In the genomic region with DNA sequence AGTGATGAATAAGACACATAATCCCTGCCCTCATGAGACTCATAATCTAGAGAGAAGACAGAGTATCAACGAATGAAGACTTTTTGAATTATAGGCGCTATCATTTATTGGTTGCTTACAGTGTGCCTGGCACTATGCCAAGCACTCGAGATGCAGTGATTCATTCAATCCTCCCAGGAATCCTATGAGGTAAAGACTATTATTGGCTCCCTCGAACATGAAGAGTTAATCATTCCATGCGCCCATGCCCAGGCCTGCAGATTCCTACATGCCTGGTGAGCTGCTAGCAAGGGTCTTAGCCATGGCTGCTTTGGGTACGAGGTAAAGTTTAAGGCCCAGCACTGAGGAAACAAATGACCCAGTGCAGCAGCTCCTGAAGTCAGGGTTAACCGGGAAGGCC, we compare ENCODE assay signal across 1 cellular context.
TF ChIP-seq lines count a peak whose summit lies in the region.

No MANE protein-coding gene starts in this region.

TF ChIP-seq in GM23338, 12 proteins besides CTCF, POLR2A, EP300 and RAD21 (continued from another document):
- TF ChIP-seq, protein P1, sequence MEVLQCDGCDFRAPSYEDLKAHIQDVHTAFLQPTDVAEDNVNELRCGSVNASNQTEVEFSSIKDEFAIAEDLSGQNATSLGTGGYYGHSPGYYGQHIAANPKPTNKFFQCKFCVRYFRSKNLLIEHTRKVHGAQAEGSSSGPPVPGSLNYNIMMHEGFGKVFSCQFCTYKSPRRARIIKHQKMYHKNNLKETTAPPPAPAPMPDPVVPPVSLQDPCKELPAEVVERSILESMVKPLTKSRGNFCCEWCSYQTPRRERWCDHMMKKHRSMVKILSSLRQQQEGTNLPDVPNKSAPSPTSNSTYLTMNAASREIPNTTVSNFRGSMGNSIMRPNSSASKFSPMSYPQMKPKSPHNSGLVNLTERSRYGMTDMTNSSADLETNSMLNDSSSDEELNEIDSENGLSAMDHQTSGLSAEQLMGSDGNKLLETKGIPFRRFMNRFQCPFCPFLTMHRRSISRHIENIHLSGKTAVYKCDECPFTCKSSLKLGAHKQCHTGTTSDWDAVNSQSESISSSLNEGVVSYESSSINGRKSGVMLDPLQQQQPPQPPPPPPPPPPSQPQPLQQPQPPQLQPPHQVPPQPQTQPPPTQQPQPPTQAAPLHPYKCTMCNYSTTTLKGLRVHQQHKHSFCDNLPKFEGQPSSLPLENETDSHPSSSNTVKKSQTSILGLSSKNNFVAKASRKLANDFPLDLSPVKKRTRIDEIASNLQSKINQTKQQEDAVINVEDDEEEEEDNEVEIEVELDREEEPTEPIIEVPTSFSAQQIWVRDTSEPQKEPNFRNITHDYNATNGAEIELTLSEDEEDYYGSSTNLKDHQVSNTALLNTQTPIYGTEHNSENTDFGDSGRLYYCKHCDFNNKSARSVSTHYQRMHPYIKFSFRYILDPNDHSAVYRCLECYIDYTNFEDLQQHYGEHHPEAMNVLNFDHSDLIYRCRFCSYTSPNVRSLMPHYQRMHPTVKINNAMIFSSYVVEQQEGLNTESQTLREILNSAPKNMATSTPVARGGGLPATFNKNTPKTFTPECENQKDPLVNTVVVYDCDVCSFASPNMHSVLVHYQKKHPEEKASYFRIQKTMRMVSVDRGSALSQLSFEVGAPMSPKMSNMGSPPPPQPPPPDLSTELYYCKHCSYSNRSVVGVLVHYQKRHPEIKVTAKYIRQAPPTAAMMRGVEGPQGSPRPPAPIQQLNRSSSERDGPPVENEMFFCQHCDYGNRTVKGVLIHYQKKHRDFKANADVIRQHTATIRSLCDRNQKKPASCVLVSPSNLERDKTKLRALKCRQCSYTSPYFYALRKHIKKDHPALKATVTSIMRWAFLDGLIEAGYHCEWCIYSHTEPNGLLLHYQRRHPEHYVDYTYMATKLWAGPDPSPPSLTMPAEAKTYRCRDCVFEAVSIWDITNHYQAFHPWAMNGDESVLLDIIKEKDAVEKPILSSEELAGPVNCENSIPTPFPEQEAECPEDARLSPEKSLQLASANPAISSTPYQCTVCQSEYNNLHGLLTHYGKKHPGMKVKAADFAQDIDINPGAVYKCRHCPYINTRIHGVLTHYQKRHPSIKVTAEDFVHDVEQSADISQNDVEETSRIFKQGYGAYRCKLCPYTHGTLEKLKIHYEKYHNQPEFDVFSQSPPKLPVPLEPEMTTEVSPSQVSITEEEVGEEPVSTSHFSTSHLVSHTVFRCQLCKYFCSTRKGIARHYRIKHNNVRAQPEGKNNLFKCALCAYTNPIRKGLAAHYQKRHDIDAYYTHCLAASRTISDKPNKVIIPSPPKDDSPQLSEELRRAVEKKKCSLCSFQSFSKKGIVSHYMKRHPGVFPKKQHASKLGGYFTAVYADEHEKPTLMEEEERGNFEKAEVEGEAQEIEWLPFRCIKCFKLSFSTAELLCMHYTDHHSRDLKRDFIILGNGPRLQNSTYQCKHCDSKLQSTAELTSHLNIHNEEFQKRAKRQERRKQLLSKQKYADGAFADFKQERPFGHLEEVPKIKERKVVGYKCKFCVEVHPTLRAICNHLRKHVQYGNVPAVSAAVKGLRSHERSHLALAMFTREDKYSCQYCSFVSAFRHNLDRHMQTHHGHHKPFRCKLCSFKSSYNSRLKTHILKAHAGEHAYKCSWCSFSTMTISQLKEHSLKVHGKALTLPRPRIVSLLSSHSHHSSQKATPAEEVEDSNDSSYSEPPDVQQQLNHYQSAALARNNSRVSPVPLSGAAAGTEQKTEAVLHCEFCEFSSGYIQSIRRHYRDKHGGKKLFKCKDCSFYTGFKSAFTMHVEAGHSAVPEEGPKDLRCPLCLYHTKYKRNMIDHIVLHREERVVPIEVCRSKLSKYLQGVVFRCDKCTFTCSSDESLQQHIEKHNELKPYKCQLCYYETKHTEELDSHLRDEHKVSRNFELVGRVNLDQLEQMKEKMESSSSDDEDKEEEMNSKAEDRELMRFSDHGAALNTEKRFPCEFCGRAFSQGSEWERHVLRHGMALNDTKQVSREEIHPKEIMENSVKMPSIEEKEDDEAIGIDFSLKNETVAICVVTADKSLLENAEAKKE (CRISPR knock-in tag; IDR thresholded peaks at IDR 0.05) = no peak
- TF ChIP-seq NANOG (IDR thresholded peaks at IDR 0.05; ENCODE audit: borderline replicate concordance) (no peak), EZH2 (IDR thresholded peaks at IDR 0.05; ENCODE audit: low read depth, unreplicated experiment) (no peak)
- TF ChIP-seq, protein P2, sequence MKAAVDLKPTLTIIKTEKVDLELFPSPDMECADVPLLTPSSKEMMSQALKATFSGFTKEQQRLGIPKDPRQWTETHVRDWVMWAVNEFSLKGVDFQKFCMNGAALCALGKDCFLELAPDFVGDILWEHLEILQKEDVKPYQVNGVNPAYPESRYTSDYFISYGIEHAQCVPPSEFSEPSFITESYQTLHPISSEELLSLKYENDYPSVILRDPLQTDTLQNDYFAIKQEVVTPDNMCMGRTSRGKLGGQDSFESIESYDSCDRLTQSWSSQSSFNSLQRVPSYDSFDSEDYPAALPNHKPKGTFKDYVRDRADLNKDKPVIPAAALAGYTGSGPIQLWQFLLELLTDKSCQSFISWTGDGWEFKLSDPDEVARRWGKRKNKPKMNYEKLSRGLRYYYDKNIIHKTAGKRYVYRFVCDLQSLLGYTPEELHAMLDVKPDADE (IDR thresholded peaks at IDR 0.05) = no peak
TF ChIP-seq in GM23338: peak in this region for 0.
